1 cellular context compared by ENCODE assay signal in the genomic region with DNA sequence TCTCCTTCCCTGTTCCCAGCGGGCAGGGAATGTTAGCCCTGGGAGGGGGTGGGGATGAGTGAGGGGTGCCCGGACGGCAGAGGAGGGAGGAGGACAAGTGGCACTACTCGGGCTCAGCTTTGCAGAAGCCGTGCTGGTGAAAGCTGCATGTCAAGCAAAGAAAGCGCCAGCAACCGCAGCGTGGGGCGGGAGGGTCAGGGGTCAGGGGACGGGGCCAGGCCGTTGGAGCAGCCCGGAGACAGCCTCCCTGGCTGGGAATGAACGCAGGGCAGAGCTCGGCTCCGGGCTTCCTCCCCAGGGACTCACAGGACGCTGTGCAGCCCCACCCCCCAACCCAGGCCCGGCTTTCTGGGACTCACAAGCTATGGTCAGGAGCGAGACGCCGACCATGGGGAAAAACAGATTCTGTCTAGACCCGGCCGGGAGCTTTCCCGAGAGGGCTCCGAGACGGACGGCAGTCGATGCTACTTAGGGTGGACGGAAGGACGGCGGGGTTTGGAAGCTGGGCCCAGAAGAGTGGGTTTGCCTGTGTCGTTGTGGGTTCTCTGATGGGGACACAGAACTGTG.
TF ChIP-seq lines count a peak whose summit lies in the region.

No MANE protein-coding gene starts in this region.

TF ChIP-seq in SK-N-SH treated with all-trans-retinoic acid at 6 μM for 48 hours, 23 proteins besides CTCF, POLR2A, EP300 and RAD21 (continued from another document):
- TF ChIP-seq, protein P1, sequence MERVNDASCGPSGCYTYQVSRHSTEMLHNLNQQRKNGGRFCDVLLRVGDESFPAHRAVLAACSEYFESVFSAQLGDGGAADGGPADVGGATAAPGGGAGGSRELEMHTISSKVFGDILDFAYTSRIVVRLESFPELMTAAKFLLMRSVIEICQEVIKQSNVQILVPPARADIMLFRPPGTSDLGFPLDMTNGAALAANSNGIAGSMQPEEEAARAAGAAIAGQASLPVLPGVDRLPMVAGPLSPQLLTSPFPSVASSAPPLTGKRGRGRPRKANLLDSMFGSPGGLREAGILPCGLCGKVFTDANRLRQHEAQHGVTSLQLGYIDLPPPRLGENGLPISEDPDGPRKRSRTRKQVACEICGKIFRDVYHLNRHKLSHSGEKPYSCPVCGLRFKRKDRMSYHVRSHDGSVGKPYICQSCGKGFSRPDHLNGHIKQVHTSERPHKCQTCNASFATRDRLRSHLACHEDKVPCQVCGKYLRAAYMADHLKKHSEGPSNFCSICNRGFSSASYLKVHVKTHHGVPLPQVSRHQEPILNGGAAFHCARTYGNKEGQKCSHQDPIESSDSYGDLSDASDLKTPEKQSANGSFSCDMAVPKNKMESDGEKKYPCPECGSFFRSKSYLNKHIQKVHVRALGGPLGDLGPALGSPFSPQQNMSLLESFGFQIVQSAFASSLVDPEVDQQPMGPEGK (CRISPR knock-in tag; IDR thresholded peaks at IDR 0.05; ENCODE audit: borderline replicate concordance) = no peak
- TF ChIP-seq ARNTL (CRISPR knock-in tag; IDR thresholded peaks at IDR 0.05; ENCODE audit: borderline replicate concordance, low read depth) (no peak), CSDC2 (CRISPR knock-in tag; IDR thresholded peaks at IDR 0.05) (no peak), ZFP30 (CRISPR knock-in tag; IDR thresholded peaks at IDR 0.05) (no peak), TOX (CRISPR knock-in tag; IDR thresholded peaks at IDR 0.05; ENCODE audit: borderline replicate concordance) (no peak), ESRRG (CRISPR knock-in tag; IDR thresholded peaks at IDR 0.05) (no peak), PPARA (CRISPR knock-in tag; IDR thresholded peaks at IDR 0.05; ENCODE audit: borderline replicate concordance) (no peak), SNAI2 (CRISPR knock-in tag; IDR thresholded peaks at IDR 0.05) (no peak), ZNF565 (CRISPR knock-in tag; conservative IDR thresholded peaks at IDR 0.05; ENCODE audit: low read depth) (no peak)
- TF ChIP-seq, protein P2, sequence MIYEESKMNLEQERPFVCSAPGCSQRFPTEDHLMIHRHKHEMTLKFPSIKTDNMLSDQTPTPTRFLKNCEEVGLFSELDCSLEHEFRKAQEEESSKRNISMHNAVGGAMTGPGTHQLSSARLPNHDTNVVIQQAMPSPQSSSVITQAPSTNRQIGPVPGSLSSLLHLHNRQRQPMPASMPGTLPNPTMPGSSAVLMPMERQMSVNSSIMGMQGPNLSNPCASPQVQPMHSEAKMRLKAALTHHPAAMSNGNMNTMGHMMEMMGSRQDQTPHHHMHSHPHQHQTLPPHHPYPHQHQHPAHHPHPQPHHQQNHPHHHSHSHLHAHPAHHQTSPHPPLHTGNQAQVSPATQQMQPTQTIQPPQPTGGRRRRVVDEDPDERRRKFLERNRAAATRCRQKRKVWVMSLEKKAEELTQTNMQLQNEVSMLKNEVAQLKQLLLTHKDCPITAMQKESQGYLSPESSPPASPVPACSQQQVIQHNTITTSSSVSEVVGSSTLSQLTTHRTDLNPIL (CRISPR knock-in tag; IDR thresholded peaks at IDR 0.05; ENCODE audit: low read depth) = no peak
